Comparison of ENCODE assay signal across 1 cellular context in the genomic region with DNA sequence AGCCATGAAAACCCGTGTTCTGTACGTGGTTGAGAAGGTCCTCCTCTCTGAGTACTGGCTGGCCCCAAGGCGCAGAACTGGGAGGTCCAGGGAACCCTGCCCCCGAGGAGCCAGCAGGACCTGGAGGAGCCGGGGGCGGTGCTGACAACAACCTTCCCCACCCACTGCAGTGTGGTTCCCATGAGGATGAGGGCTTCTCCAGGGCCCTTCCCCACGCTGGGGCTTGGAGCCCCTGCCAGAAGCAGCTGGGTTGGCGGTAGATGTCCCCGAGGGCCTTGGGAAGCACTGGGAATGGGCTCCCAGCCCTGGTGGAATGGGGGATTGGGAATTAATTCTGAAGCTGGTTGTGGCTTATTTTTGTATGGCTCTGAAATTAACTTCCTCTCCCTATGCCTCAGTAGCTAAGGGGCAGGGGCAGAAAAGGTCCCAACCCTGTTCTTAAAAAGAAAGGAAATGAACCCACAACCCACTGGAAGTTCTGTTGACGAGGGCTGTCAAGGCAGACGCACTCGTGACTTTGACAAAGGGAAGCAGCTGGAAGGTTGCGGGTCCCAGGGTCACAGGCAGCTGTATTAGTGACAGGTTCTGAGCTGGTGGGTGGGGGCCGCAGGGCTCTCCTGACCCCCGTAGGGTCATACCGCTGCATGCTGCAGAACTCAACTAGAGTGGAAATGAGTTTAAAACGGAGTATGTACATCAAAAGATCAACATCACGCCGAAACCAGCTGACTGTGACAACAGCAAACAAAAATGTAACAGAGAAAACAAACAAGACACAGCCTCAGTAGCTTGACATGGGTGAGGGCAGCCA.
TF ChIP-seq lines count a peak whose summit lies in the region.

No MANE protein-coding gene starts in this region.

TF ChIP-seq in GM23338, 12 proteins besides CTCF, POLR2A, EP300 and RAD21 (continued from another document):
- TF ChIP-seq, protein P1, sequence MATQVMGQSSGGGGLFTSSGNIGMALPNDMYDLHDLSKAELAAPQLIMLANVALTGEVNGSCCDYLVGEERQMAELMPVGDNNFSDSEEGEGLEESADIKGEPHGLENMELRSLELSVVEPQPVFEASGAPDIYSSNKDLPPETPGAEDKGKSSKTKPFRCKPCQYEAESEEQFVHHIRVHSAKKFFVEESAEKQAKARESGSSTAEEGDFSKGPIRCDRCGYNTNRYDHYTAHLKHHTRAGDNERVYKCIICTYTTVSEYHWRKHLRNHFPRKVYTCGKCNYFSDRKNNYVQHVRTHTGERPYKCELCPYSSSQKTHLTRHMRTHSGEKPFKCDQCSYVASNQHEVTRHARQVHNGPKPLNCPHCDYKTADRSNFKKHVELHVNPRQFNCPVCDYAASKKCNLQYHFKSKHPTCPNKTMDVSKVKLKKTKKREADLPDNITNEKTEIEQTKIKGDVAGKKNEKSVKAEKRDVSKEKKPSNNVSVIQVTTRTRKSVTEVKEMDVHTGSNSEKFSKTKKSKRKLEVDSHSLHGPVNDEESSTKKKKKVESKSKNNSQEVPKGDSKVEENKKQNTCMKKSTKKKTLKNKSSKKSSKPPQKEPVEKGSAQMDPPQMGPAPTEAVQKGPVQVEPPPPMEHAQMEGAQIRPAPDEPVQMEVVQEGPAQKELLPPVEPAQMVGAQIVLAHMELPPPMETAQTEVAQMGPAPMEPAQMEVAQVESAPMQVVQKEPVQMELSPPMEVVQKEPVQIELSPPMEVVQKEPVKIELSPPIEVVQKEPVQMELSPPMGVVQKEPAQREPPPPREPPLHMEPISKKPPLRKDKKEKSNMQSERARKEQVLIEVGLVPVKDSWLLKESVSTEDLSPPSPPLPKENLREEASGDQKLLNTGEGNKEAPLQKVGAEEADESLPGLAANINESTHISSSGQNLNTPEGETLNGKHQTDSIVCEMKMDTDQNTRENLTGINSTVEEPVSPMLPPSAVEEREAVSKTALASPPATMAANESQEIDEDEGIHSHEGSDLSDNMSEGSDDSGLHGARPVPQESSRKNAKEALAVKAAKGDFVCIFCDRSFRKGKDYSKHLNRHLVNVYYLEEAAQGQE (IDR thresholded peaks at IDR 0.05; ENCODE audit: unreplicated experiment), result no peak
